ENCODE assay signal across 8 cellular contexts in genomic region chr2:38600242-38600891, GRCh38. TPM values are rescaled to one million over a fixed set of nuclear protein-coding genes. Genes with fewer than 3 reads are reported as not detected.
DNase-seq lines count a peak whose midpoint lies in the region; ATAC-seq, FAIRE-seq and TF ChIP-seq lines count a peak whose summit lies in the region.

No MANE protein-coding gene starts in this region.

- H3K4me3 ChIP-seq in A549 (peak overlapping the region; percentile 91), vagina (peak overlapping the region; percentile 87 to 96)

- POLR2A ChIA-PET in A549 (lab: Yijun Ruan, JAX) = interaction anchor here (0.6 to 4.6 kb wide), 4 partner anchors 35 to 150 kb away, joined by 3 to 63 read pairs (median 3); partner anchors contain the start of genes GALM and SRSF7
- POLR2A ChIA-PET in HEK293T (lab: Yijun Ruan, JAX) = interaction anchor here (1.3 to 3.5 kb wide), 4 partner anchors 11 to 151 kb away, joined by 3 to 29 read pairs (median 12); partner anchors contain the start of genes GALM and SRSF7

- CTCF ChIA-PET in A549 (lab: Yijun Ruan, JAX) = interaction anchor here (0.9 to 11.8 kb wide), 9 partner anchors 12 to 150 kb away, joined by 3 to 152 read pairs (median 6); partner anchors contain the start of gene SRSF7
- CTCF ChIA-PET in HEK293T (lab: Yijun Ruan, JAX) = no interaction called here

- DNase-seq in A549 (ENCODE audit: low read depth in 1 of 2, low spot score in 1 of 2) (no peak), HEK293T (ENCODE audit: extremely low spot score) (no peak), left kidney (ENCODE audit: low read depth, low spot score) (peak; percentile 70), vagina (ENCODE audit: extremely low spot score in 2 of 2) (no peak), NCI-H526 (lab: John Stamatoyannopoulos, UW) (no peak), hippocampal formation (lab: John Stamatoyannopoulos, UW) (no peak)
- no peak for DNase-seq in activated naive CD8-positive, alpha-beta T cell treated with anti-CD3 and anti-CD28 coated beads for 36 hours

- H3K9me3 ChIP-seq in A549 (no peaks in the 10 kb centered on the region), vagina (no peaks in the 10 kb centered on the region)

- H3K27ac ChIP-seq in A549 (peak overlapping the region; percentile 95 to 97; a peak in 5 of 6 replicates), vagina (peak overlapping the region; percentile 98)

- intact Hi-C loops in vagina (cut with DNase I) = no loop called here

- TF ChIP-seq RAD21 in A549 (conservative IDR thresholded peaks at IDR 0.05 in 1 of 2, IDR thresholded peaks at IDR 0.05 in 1 of 2) = no peak

- H3K36me3 Mint-ChIP-seq in activated naive CD8-positive, alpha-beta T cell treated with anti-CD3 and anti-CD28 coated beads for 36 hours = peaks cover 21% of the 10 kb centered on the region

- no peaks in the 10 kb centered on the region for H3K9me3 Mint-ChIP-seq in activated naive CD8-positive, alpha-beta T cell treated with anti-CD3 and anti-CD28 coated beads for 36 hours

- FAIRE-seq in A549 (lab: Jason Lieb, UNC) = no peak

- peak overlapping the region; percentile 86 for H3K4me3 Mint-ChIP-seq in activated naive CD8-positive, alpha-beta T cell treated with anti-CD3 and anti-CD28 coated beads for 36 hours

- H3K27ac Mint-ChIP-seq in activated naive CD8-positive, alpha-beta T cell treated with anti-CD3 and anti-CD28 coated beads for 36 hours = peak overlapping the region; percentile 72

- peaks cover 57% of the 10 kb centered on the region for H3K4me1 Mint-ChIP-seq in activated naive CD8-positive, alpha-beta T cell treated with anti-CD3 and anti-CD28 coated beads for 36 hours

- no peak for TF ChIP-seq POLR2A in A549 (IDR thresholded peaks at IDR 0.05; ENCODE audit: low read length)
- no peak for TF ChIP-seq POLR2A in vagina (IDR thresholded peaks at IDR 0.05)

- peaks cover 47% of the 10 kb centered on the region for H3K4me1 ChIP-seq in A549
- H3K4me1 ChIP-seq in vagina = peaks cover 52% of the 10 kb centered on the region

- no peaks in the 10 kb centered on the region for H3K27me3 ChIP-seq in vagina

- peak overlapping the region; percentile 93 for H3K4me2 ChIP-seq in A549

- TF ChIP-seq CTCF in A549 (IDR thresholded peaks at IDR 0.05) = no peak
- no peak for TF ChIP-seq CTCF in vagina (IDR thresholded peaks at IDR 0.05)

- ATAC-seq in A549 (no peak), HG03354 (IDR thresholded peaks at IDR 0.05; ENCODE audit: poor library complexity, severe bottlenecking, unreplicated experiment) (no peak)

- TF ChIP-seq EP300 in A549 (IDR thresholded peaks at IDR 0.05) = no peak

- no peaks in the 10 kb centered on the region for H3K27me3 Mint-ChIP-seq in activated naive CD8-positive, alpha-beta T cell treated with anti-CD3 and anti-CD28 coated beads for 36 hours

- 68% methylated on average over 15 of the region's 15 CpGs for WGBS in A549 (ENCODE audit: missing lambda C conversion rate)

- no peaks in the 10 kb centered on the region for H3K36me3 ChIP-seq in vagina

TF ChIP-seq in A549, 52 proteins besides CTCF, POLR2A, EP300 and RAD21:
- TF ChIP-seq FOSB (CRISPR knock-in tag; IDR thresholded peaks at IDR 0.05) = no peak
- TF ChIP-seq, protein P1, sequence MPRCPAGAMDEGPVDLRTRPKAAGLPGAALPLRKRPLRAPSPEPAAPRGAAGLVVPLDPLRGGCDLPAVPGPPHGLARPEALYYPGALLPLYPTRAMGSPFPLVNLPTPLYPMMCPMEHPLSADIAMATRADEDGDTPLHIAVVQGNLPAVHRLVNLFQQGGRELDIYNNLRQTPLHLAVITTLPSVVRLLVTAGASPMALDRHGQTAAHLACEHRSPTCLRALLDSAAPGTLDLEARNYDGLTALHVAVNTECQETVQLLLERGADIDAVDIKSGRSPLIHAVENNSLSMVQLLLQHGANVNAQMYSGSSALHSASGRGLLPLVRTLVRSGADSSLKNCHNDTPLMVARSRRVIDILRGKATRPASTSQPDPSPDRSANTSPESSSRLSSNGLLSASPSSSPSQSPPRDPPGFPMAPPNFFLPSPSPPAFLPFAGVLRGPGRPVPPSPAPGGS (IDR thresholded peaks at IDR 0.05) = no peak
- no peak for TF ChIP-seq KDM5A (IDR thresholded peaks at IDR 0.05)
- no peak for TF ChIP-seq PHF8 (IDR thresholded peaks at IDR 0.05; ENCODE audit: borderline replicate concordance, low read depth)
- TF ChIP-seq CHD4 (IDR thresholded peaks at IDR 0.05; ENCODE audit: borderline replicate concordance) = no peak
- TF ChIP-seq TFCP2L1 (CRISPR knock-in tag; IDR thresholded peaks at IDR 0.05) = no peak
- TF ChIP-seq BHLHE40 (IDR thresholded peaks at IDR 0.05; ENCODE audit: low read depth, low read length) = no peak
- no peak for TF ChIP-seq NFE2L2 (conservative IDR thresholded peaks at IDR 0.05; ENCODE audit: low read length)
- TF ChIP-seq CBX8 (IDR thresholded peaks at IDR 0.05) = no peak
- TF ChIP-seq SMC3 (IDR thresholded peaks at IDR 0.05) = no peak
- TF ChIP-seq JUNB (IDR thresholded peaks at IDR 0.05) = no peak
- no peak for TF ChIP-seq EHF (CRISPR knock-in tag; IDR thresholded peaks at IDR 0.05)
- TF ChIP-seq ZSCAN20 (CRISPR knock-in tag; IDR thresholded peaks at IDR 0.05) = no peak
- no peak for TF ChIP-seq CBX2 (IDR thresholded peaks at IDR 0.05; ENCODE audit: borderline replicate concordance, low read depth)
- TF ChIP-seq NR3C1 (IDR thresholded peaks at IDR 0.05) = no peak
- TF ChIP-seq JUN (IDR thresholded peaks at IDR 0.05) = no peak
- TF ChIP-seq HMGXB4 (CRISPR knock-in tag; IDR thresholded peaks at IDR 0.05; ENCODE audit: borderline replicate concordance) = no peak

TF ChIP-seq in HEK293T, 16 proteins besides CTCF, POLR2A, EP300 and RAD21:
- TF ChIP-seq CTBP1 (IDR thresholded peaks at IDR 0.05; ENCODE audit: borderline replicate concordance) (no peak), FOXK2 (IDR thresholded peaks at IDR 0.05) (no peak), FOXA1 (IDR thresholded peaks at IDR 0.05) (no peak), ZNF384 (IDR thresholded peaks at IDR 0.05) (peak; percentile 95), PKNOX1 (IDR thresholded peaks at IDR 0.05) (no peak)

RNA-seq across cellular contexts. Expression of gene HNRNPLL, which starts 2.4 kb away (rescaled TPM):
- polyA plus RNA-seq in A549 (2011; rRNA removed) (67.5 and 73.8 TPM in 2 replicates), A549 (2017; fragmentation: RNase III; extraction: RNeasy Plus Mini Kit Qiagen cat#74134 plus additional on column Dnase treatment) (36.5 to 39.3 TPM (median 39.0 TPM) in 3 replicates)
- polyA plus RNA-seq in A549 (2012; cell fraction: cytosol; rRNA removed) = 17.6 and 19.7 TPM in 2 replicates
- 12.3 and 14.5 TPM in 2 replicates for polyA plus RNA-seq in A549 (2012; cell fraction: nucleus; rRNA removed)
- 21.4 and 24.9 TPM in 2 replicates for polyA minus RNA-seq in A549 (2011; rRNA and poly(A)+ RNA removed)
- total RNA-seq in activated naive CD8-positive, alpha-beta T cell treated with anti-CD3 and anti-CD28 coated beads for 36 hours = 10 to 100 TPM; 50.6 to 52.2 TPM
- 33.9 TPM for total RNA-seq in vagina
